In genomic region chrX:110317820-110318663, GRCh38 we compare ENCODE assay signal across 1 cellular context.
TF ChIP-seq lines count a peak whose summit lies in the region.

Gene AMMECR1 (minus strand): TSS chrX:110318085. CDS start chrX:110318071, 14 bp downstream.

TF ChIP-seq in HepG2, 621 proteins besides CTCF, POLR2A, EP300 and RAD21 (continued from another document and continues in another):
- no peak for TF ChIP-seq FOXO4 (CRISPR knock-in tag; conservative IDR thresholded peaks at IDR 0.05)
- TF ChIP-seq, protein P1, sequence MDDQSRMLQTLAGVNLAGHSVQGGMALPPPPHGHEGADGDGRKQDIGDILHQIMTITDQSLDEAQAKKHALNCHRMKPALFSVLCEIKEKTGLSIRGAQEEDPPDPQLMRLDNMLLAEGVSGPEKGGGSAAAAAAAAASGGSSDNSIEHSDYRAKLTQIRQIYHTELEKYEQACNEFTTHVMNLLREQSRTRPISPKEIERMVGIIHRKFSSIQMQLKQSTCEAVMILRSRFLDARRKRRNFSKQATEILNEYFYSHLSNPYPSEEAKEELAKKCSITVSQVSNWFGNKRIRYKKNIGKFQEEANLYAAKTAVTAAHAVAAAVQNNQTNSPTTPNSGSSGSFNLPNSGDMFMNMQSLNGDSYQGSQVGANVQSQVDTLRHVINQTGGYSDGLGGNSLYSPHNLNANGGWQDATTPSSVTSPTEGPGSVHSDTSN (CRISPR knock-in tag; IDR thresholded peaks at IDR 0.05; ENCODE audit: borderline replicate concordance): no peak
- no peak for TF ChIP-seq ZBTB49 (CRISPR knock-in tag; IDR thresholded peaks at IDR 0.05; ENCODE audit: borderline replicate concordance)
- TF ChIP-seq PAF1 (CRISPR knock-in tag; IDR thresholded peaks at IDR 0.05): no peak
- TF ChIP-seq SKIL (CRISPR knock-in tag; IDR thresholded peaks at IDR 0.05; ENCODE audit: borderline replicate concordance): no peak
- TF ChIP-seq ZNF224 (CRISPR knock-in tag; IDR thresholded peaks at IDR 0.05): no peak
- no peak for TF ChIP-seq IRF1 (CRISPR knock-in tag; IDR thresholded peaks at IDR 0.05; ENCODE audit: low read depth)
- peak; percentile 36; the same call in 1 of the 2 replicates for TF ChIP-seq HOXA3 (CRISPR knock-in tag; IDR thresholded peaks at IDR 0.05)
- TF ChIP-seq ZNF17 (CRISPR knock-in tag; IDR thresholded peaks at IDR 0.05): no peak
- no peak for TF ChIP-seq CHD2 (IDR thresholded peaks at IDR 0.05; ENCODE audit: low read depth, low read length)
- no peak for TF ChIP-seq ZNF225 (CRISPR knock-in tag; IDR thresholded peaks at IDR 0.05)
- TF ChIP-seq ZNF207 (IDR thresholded peaks at IDR 0.05; ENCODE audit: borderline replicate concordance): no peak
- no peak for TF ChIP-seq RORA (CRISPR knock-in tag; IDR thresholded peaks at IDR 0.05)
- 0 out of 2 replicates have a peak, but pooled peaks have one; percentile 44 for TF ChIP-seq ZNF121 (CRISPR knock-in tag; IDR thresholded peaks at IDR 0.05)
- TF ChIP-seq GZF1 (CRISPR knock-in tag; IDR thresholded peaks at IDR 0.05): no peak
- no peak for TF ChIP-seq MIER3 (CRISPR knock-in tag; IDR thresholded peaks at IDR 0.05; ENCODE audit: borderline replicate concordance)
- TF ChIP-seq, protein P2, sequence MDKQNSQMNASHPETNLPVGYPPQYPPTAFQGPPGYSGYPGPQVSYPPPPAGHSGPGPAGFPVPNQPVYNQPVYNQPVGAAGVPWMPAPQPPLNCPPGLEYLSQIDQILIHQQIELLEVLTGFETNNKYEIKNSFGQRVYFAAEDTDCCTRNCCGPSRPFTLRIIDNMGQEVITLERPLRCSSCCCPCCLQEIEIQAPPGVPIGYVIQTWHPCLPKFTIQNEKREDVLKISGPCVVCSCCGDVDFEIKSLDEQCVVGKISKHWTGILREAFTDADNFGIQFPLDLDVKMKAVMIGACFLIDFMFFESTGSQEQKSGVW (CRISPR knock-in tag; IDR thresholded peaks at IDR 0.05; ENCODE audit: borderline replicate concordance): no peak
- TF ChIP-seq, protein P3, sequence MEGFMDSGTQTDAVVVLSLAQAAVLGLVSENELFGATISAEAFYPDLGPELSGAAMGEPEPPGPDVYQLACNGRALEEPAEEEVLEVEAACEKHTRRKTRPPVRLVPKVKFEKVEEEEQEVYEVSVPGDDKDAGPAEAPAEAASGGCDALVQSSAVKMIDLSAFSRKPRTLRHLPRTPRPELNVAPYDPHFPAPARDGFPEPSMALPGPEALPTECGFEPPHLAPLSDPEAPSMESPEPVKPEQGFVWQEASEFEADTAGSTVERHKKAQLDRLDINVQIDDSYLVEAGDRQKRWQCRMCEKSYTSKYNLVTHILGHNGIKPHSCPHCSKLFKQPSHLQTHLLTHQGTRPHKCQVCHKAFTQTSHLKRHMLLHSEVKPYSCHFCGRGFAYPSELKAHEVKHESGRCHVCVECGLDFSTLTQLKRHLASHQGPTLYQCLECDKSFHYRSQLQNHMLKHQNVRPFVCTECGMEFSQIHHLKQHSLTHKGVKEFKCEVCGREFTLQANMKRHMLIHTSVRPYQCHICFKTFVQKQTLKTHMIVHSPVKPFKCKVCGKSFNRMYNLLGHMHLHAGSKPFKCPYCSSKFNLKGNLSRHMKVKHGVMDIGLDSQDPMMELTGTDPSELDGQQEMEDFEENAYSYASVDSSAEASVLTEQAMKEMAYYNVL (CRISPR knock-in tag; IDR thresholded peaks at IDR 0.05; ENCODE audit: borderline replicate concordance): no peak
- TF ChIP-seq ZNF451 (CRISPR knock-in tag; IDR thresholded peaks at IDR 0.05): no peak
- TF ChIP-seq EED (CRISPR knock-in tag; IDR thresholded peaks at IDR 0.05): no peak
- TF ChIP-seq GMEB1 (CRISPR knock-in tag; IDR thresholded peaks at IDR 0.05; ENCODE audit: borderline replicate concordance): peak; percentile 65
- TF ChIP-seq SMYD3 (CRISPR knock-in tag; IDR thresholded peaks at IDR 0.05): no peak
- TF ChIP-seq NFE2 (CRISPR knock-in tag; IDR thresholded peaks at IDR 0.05): no peak
- TF ChIP-seq U2AF1 (optimal IDR thresholded peaks at IDR 0.05; ENCODE audit: low read depth, low read length): no peak
- no peak for TF ChIP-seq TSC22D2 (CRISPR knock-in tag; IDR thresholded peaks at IDR 0.05; ENCODE audit: borderline replicate concordance)
- no peak for TF ChIP-seq ONECUT2 (CRISPR knock-in tag; IDR thresholded peaks at IDR 0.05)
- TF ChIP-seq SRSF9 (IDR thresholded peaks at IDR 0.05; ENCODE audit: borderline replicate concordance, insufficient read depth, low read depth, low read length, poor library complexity, severe bottlenecking): no peak
- no peak for TF ChIP-seq HDAC6 (IDR thresholded peaks at IDR 0.05; ENCODE audit: low read depth, low read length)
- no peak for TF ChIP-seq GPBP1L1 (CRISPR knock-in tag; IDR thresholded peaks at IDR 0.05)
- no peak for TF ChIP-seq POGK (CRISPR knock-in tag; conservative IDR thresholded peaks at IDR 0.05)
- no peak for TF ChIP-seq ZNF34 (CRISPR knock-in tag; IDR thresholded peaks at IDR 0.05; ENCODE audit: borderline replicate concordance)
- TF ChIP-seq MXD3 (CRISPR knock-in tag; IDR thresholded peaks at IDR 0.05): no peak
- TF ChIP-seq CREB1 (IDR thresholded peaks at IDR 0.05): no peak
- no peak for TF ChIP-seq CREB1 (CRISPR knock-in tag; IDR thresholded peaks at IDR 0.05)
- no peak for TF ChIP-seq HIVEP1 (CRISPR knock-in tag; IDR thresholded peaks at IDR 0.05)
- TF ChIP-seq ZBTB37 (CRISPR knock-in tag; IDR thresholded peaks at IDR 0.05): no peak
- TF ChIP-seq ZHX1 (CRISPR knock-in tag; IDR thresholded peaks at IDR 0.05; ENCODE audit: low read depth): no peak
- no peak for TF ChIP-seq MTF2 (CRISPR knock-in tag; IDR thresholded peaks at IDR 0.05; ENCODE audit: borderline replicate concordance)
